In genomic region chr14:39034481-39035296, GRCh38 we compare ENCODE assay signal across 2 cellular contexts.
TF ChIP-seq lines count a peak whose summit lies in the region.

No MANE protein-coding gene starts in this region.

TF ChIP-seq in GM12878, 131 proteins besides CTCF, POLR2A, EP300 and RAD21 (continued from another document):
- TF ChIP-seq E4F1 (IDR thresholded peaks at IDR 0.05; ENCODE audit: borderline replicate concordance, partially characterized antibody): no peak
- no peak for TF ChIP-seq PBX3 (IDR thresholded peaks at IDR 0.05; ENCODE audit: insufficient replicate concordance, low read depth, low read length)
- no peak for TF ChIP-seq SRF (IDR thresholded peaks at IDR 0.05; ENCODE audit: low read depth in 2 of 2, low read length in 2 of 2)
- TF ChIP-seq NR2C1 (IDR thresholded peaks at IDR 0.05): no peak
- no peak for TF ChIP-seq TBL1XR1 (IDR thresholded peaks at IDR 0.05; ENCODE audit: low read depth, low read length)
- no peak for TF ChIP-seq ZNF274 (IDR thresholded peaks at IDR 0.05; ENCODE audit: insufficient read depth, insufficient read length)
- no peak for TF ChIP-seq CBX5 (IDR thresholded peaks at IDR 0.05; ENCODE audit: low read depth)
- no peak for TF ChIP-seq IRF5 (IDR thresholded peaks at IDR 0.05; ENCODE audit: borderline replicate concordance)
- TF ChIP-seq BACH1 (IDR thresholded peaks at IDR 0.05; ENCODE audit: borderline replicate concordance): no peak
- TF ChIP-seq NBN (IDR thresholded peaks at IDR 0.05): no peak
- no peak for TF ChIP-seq BMI1 (IDR thresholded peaks at IDR 0.05; ENCODE audit: borderline replicate concordance)
- no peak for TF ChIP-seq CEBPB (IDR thresholded peaks at IDR 0.05; ENCODE audit: borderline replicate concordance in 1 of 2, low read depth in 2 of 2, low read length in 2 of 2)
- TF ChIP-seq HCFC1 (IDR thresholded peaks at IDR 0.05; ENCODE audit: low read length): no peak
- no peak for TF ChIP-seq PAX8 (IDR thresholded peaks at IDR 0.05)
- TF ChIP-seq IRF4 (IDR thresholded peaks at IDR 0.05; ENCODE audit: low read depth, low read length): no peak

TF ChIP-seq in HepG2, 621 proteins besides CTCF, POLR2A, EP300 and RAD21 (continued from another document):
- 0 out of 2 replicates have a peak, but pooled peaks have one; percentile 26 for TF ChIP-seq ZGPAT (CRISPR knock-in tag; IDR thresholded peaks at IDR 0.05)
- TF ChIP-seq FOXK1 (CRISPR knock-in tag; IDR thresholded peaks at IDR 0.05; ENCODE audit: borderline replicate concordance, low read depth): peak; percentile 24; the same call in 1 of the 2 replicates
- 0 out of 2 replicates have a peak, but pooled peaks have one; percentile 52 for TF ChIP-seq E2F1 (CRISPR knock-in tag; IDR thresholded peaks at IDR 0.05)
- TF ChIP-seq ZNF496 (CRISPR knock-in tag; IDR thresholded peaks at IDR 0.05; ENCODE audit: insufficient replicate concordance): no peak
- peak; percentile 44; the same call in 1 of the 2 replicates for TF ChIP-seq FOXJ3 (CRISPR knock-in tag; IDR thresholded peaks at IDR 0.05; ENCODE audit: borderline replicate concordance)
- no peak for TF ChIP-seq NR2C2 (CRISPR knock-in tag; IDR thresholded peaks at IDR 0.05; ENCODE audit: borderline replicate concordance)
- no peak for TF ChIP-seq GPN1 (CRISPR knock-in tag; IDR thresholded peaks at IDR 0.05; ENCODE audit: borderline replicate concordance)
- no peak for TF ChIP-seq ZNF543 (CRISPR knock-in tag; IDR thresholded peaks at IDR 0.05)
- 0 out of 2 replicates have a peak, but pooled peaks have one; percentile 59 for TF ChIP-seq ZSCAN12 (CRISPR knock-in tag; IDR thresholded peaks at IDR 0.05)
- TF ChIP-seq PHF5A (CRISPR knock-in tag; IDR thresholded peaks at IDR 0.05; ENCODE audit: low read depth, unreplicated experiment): peak; percentile 33
- TF ChIP-seq ZNF160 (CRISPR knock-in tag; IDR thresholded peaks at IDR 0.05): no peak
- TF ChIP-seq MAF1 (CRISPR knock-in tag; IDR thresholded peaks at IDR 0.05; ENCODE audit: borderline replicate concordance): no peak
- peak; percentile 79 for TF ChIP-seq SMC3 (IDR thresholded peaks at IDR 0.05; ENCODE audit: low read length)
- no peak for TF ChIP-seq TAF15 (IDR thresholded peaks at IDR 0.05; ENCODE audit: low read depth, low read length, poor library complexity, severe bottlenecking)
- peak; percentile 54; the same call in 1 of the 2 replicates for TF ChIP-seq SNAPC2 (CRISPR knock-in tag; IDR thresholded peaks at IDR 0.05)
- 0 out of 2 replicates have a peak, but pooled peaks have one; percentile 29 for TF ChIP-seq TARDBP (CRISPR knock-in tag; IDR thresholded peaks at IDR 0.05)
- TF ChIP-seq MTF1 (CRISPR knock-in tag; IDR thresholded peaks at IDR 0.05): 0 out of 2 replicates have a peak, but pooled peaks have one; percentile 26
- no peak for TF ChIP-seq ZSCAN20 (CRISPR knock-in tag; IDR thresholded peaks at IDR 0.05; ENCODE audit: borderline replicate concordance)
- TF ChIP-seq E2F5 (CRISPR knock-in tag; conservative IDR thresholded peaks at IDR 0.05): no peak
- TF ChIP-seq NKX3-1 (CRISPR knock-in tag; IDR thresholded peaks at IDR 0.05): 0 out of 2 replicates have a peak, but pooled peaks have one; percentile 49
- 0 out of 2 replicates have a peak, but pooled peaks have one; percentile 26 for TF ChIP-seq SNAPC5 (CRISPR knock-in tag; IDR thresholded peaks at IDR 0.05; ENCODE audit: borderline replicate concordance)
- no peak for TF ChIP-seq HIC2 (CRISPR knock-in tag; IDR thresholded peaks at IDR 0.05; ENCODE audit: low read depth)
- TF ChIP-seq IRF2 (CRISPR knock-in tag; IDR thresholded peaks at IDR 0.05): peak; percentile 33; the same call in 1 of the 2 replicates
- TF ChIP-seq KLF12 (CRISPR knock-in tag; IDR thresholded peaks at IDR 0.05; ENCODE audit: borderline replicate concordance): peak; percentile 48; the same call in 1 of the 2 replicates
- no peak for TF ChIP-seq MTERF4 (CRISPR knock-in tag; IDR thresholded peaks at IDR 0.05)
- no peak for TF ChIP-seq ZNF546 (CRISPR knock-in tag; conservative IDR thresholded peaks at IDR 0.05)
- TF ChIP-seq MIXL1 (CRISPR knock-in tag; IDR thresholded peaks at IDR 0.05): 0 out of 2 replicates have a peak, but pooled peaks have one; percentile 25
- TF ChIP-seq TP53 (CRISPR knock-in tag; conservative IDR thresholded peaks at IDR 0.05): 0 out of 2 replicates have a peak, but pooled peaks have one; percentile 32
- peak; percentile 2 to 35; a peak in 1 of 4 replicates for TF ChIP-seq ATF4 (CRISPR knock-in tag; IDR thresholded peaks at IDR 0.05)
- peak; percentile 54 for TF ChIP-seq GATAD2A (CRISPR knock-in tag; IDR thresholded peaks at IDR 0.05)
- peak; percentile 67; the same call in 1 of the 2 replicates for TF ChIP-seq ISX (CRISPR knock-in tag; conservative IDR thresholded peaks at IDR 0.05)
- TF ChIP-seq STAT6 (CRISPR knock-in tag; IDR thresholded peaks at IDR 0.05; ENCODE audit: borderline replicate concordance): peak; percentile 40; the same call in 1 of the 2 replicates
- peak; percentile 62 for TF ChIP-seq DBP (CRISPR knock-in tag; IDR thresholded peaks at IDR 0.05; ENCODE audit: not compliant biosample characterization)
- TF ChIP-seq NR2F1 (CRISPR knock-in tag; IDR thresholded peaks at IDR 0.05): no peak
- TF ChIP-seq ZNF143 (CRISPR knock-in tag; IDR thresholded peaks at IDR 0.05): no peak
- no peak for TF ChIP-seq ZNF432 (CRISPR knock-in tag; IDR thresholded peaks at IDR 0.05; ENCODE audit: borderline replicate concordance)
- TF ChIP-seq STAG1 (CRISPR knock-in tag; IDR thresholded peaks at IDR 0.05): peak; percentile 81
- no peak for TF ChIP-seq HMGXB3 (CRISPR knock-in tag; IDR thresholded peaks at IDR 0.05; ENCODE audit: borderline replicate concordance)
- peak; percentile 90 for TF ChIP-seq RBM22 (optimal IDR thresholded peaks at IDR 0.05; ENCODE audit: low read length)
- no peak for TF ChIP-seq ZNF547 (CRISPR knock-in tag; IDR thresholded peaks at IDR 0.05)
- 0 out of 2 replicates have a peak, but pooled peaks have one; percentile 69 for TF ChIP-seq SMYD3 (CRISPR knock-in tag; IDR thresholded peaks at IDR 0.05)
